ENCODE assay signal across 1 cellular context in genomic region chr1:37549341-37549740, GRCh38.
TF ChIP-seq lines count a peak whose summit lies in the region.

No MANE protein-coding gene starts in this region.

TF ChIP-seq in IMR-90, 13 proteins besides CTCF, POLR2A, EP300 and RAD21:
- TF ChIP-seq CEBPB (IDR thresholded peaks at IDR 0.05; ENCODE audit: low read depth, low read length), result no peak
TF ChIP-seq in IMR-90: peak in this region for 0.
